In the genomic region with DNA sequence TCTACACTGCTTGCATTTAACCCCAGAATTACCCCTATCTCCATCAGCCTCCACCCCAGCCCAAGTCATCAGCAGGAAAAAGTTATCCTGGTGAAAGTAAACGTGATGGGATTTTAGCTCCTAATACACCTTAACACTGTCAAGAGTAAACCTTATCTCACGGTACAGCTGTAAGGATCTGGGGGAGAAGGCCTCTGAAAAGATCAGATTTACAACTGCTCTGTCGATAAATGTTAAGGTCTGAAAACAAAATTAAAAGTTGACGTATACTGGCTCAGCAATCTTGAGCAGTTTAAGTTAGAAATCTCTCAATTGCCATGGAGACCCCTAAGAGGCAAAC, we compare ENCODE assay signal across 12 cellular contexts. TPM values are rescaled to one million over a fixed set of nuclear protein-coding genes. Genes with fewer than 3 reads are reported as not detected.
DNase-seq lines count a peak whose midpoint lies in the region; ATAC-seq and TF ChIP-seq lines count a peak whose summit lies in the region.
"Had no signal": no experiment of that assay in that cellular context is flagged by ENCODE, and none has a peak within 500 bp of the region (broad histone marks: within the 10 kb centered on the region; RNA-seq: fewer than 3 reads in every experiment).

No MANE protein-coding gene starts in this region.

- DNase-seq in AG04450 (ENCODE audit: low read depth, low spot score) (no peak), Peyer's patch (no peak), nephron progenitor cell (no peak), cardiac septum (ENCODE audit: low spot score) (no peak)
- no peak for DNase-seq in activated naive CD4-positive, alpha-beta T cell (lab: John Stamatoyannopoulos, UW)
- DNase-seq: Caco-2; stimulated activated CD4-positive, alpha-beta T cell treated with anti-CD3 and anti-CD28 coated beads, Interleukin-2, amount 100 ng/mL, for 24 hours had no signal

- H3K27me3 ChIP-seq in AG04450 (ENCODE audit: control insufficient read depth, insufficient read depth, low read length): no peaks in the 10 kb centered on the region
- no peaks in the 10 kb centered on the region for H3K27me3 ChIP-seq in Peyer's patch
- H3K27me3 ChIP-seq in esophagus (ENCODE audit: control insufficient read depth in 1 of 2, insufficient read depth in 2 of 2, low read length in 2 of 2): no peaks in the 10 kb centered on the region

- peak overlapping the region; percentile 100 for H3K27ac Mint-ChIP-seq in nephron progenitor cell

- no peak for TF ChIP-seq POLR2A in Peyer's patch (IDR thresholded peaks at IDR 0.05)

- H3K4me1 ChIP-seq in Peyer's patch (peaks cover 0 to 31% (median 5%) of the 10 kb centered on the region in 4 donors), esophagus (ENCODE audit: control insufficient read depth in 2 of 2, insufficient read depth in 2 of 2, low read length in 1 of 2) (no peaks in the 10 kb centered on the region)
- H3K4me1 ChIP-seq: Caco-2 had no signal

- 38 to 57% methylated on average over 4 of the region's 4 CpGs for WGBS in esophagus, 2 donors

- POLR2A ChIA-PET in AG04450 (lab: Yijun Ruan, JAX): interaction anchor here (0.5 to 2.2 kb wide), 6 partner anchors 239 to 996 kb away, joined by 3 to 18 read pairs (median 4); partner anchors contain the start of gene HOXA5

- H3K4me3 ChIP-seq in AG04450 (ENCODE audit: low read depth, low read length) (peak overlapping the region; percentile 59), Peyer's patch (peak overlapping the region in 2 of 4 donors; percentile 43 to 50), esophagus (ENCODE audit: low read depth in 1 of 2, low read length in 2 of 2) (peak overlapping the region; percentile 18 to 56)
- H3K4me3 ChIP-seq: pancreas, SK-N-MC had no signal

- intact Hi-C loops in cardiac septum (cut with DNase I): loop anchor here (10.0 kb wide), 1 partner anchor 993 kb away; no protein-coding TSS in a partner anchor

- H3K9me3 ChIP-seq in AG04450 (ENCODE audit: control insufficient read depth, insufficient read depth, low read length): no peaks in the 10 kb centered on the region
- no peaks in the 10 kb centered on the region for H3K9me3 ChIP-seq in Peyer's patch
- no peaks in the 10 kb centered on the region for H3K9me3 ChIP-seq in esophagus (ENCODE audit: control insufficient read depth in 2 of 2, insufficient read depth in 1 of 2, low read depth in 1 of 2, low read length in 1 of 2)
- H3K9me3 ChIP-seq: Caco-2, pancreas had no signal

- peaks cover 5% of the 10 kb centered on the region for H3K36me3 Mint-ChIP-seq in nephron progenitor cell (ENCODE audit: low read depth)

- no peaks in the 10 kb centered on the region for H3K27me3 Mint-ChIP-seq in nephron progenitor cell (ENCODE audit: low read depth, poor library complexity)

- ATAC-seq in GM21423 (IDR thresholded peaks at IDR 0.05; ENCODE audit: unreplicated experiment) (no peak), HG03135 (IDR thresholded peaks at IDR 0.05; ENCODE audit: unreplicated experiment) (no peak)

- H3K27ac ChIP-seq in AG04450 (ENCODE audit: low read depth, low read length) (peak overlapping the region; percentile 87), Peyer's patch (peak overlapping the region in 3 of 4 donors; percentile 61 to 81 (median 78)), esophagus (ENCODE audit: low read depth in 2 of 2, low read length in 1 of 2) (peak overlapping the region; percentile 77 to 80)
- H3K27ac ChIP-seq: SK-N-MC had no signal

- TF ChIP-seq CTCF in AG04450 (IDR thresholded peaks at IDR 0.05; ENCODE audit: low read depth, low read length): no peak
- no peak for TF ChIP-seq CTCF in Peyer's patch (IDR thresholded peaks at IDR 0.05)
- no peak for TF ChIP-seq CTCF in nephron progenitor cell (IDR thresholded peaks at IDR 0.05)

- H3K4me3 Mint-ChIP-seq in nephron progenitor cell: peak overlapping the region; percentile 95

- H3K4me1 Mint-ChIP-seq in nephron progenitor cell: peaks cover 95% of the 10 kb centered on the region

- CTCF ChIA-PET in AG04450 (lab: Charles Lee): interaction anchor here (0.9 to 6.5 kb wide), 6 partner anchors 171 to 303 kb away, joined by 3 to 93 read pairs (median 4); partner anchors contain the start of genes HOXA3 and HOXA5

- no peaks in the 10 kb centered on the region for H3K9me3 Mint-ChIP-seq in nephron progenitor cell

- H3K36me3 ChIP-seq in Peyer's patch (no peaks in the 10 kb centered on the region), esophagus (ENCODE audit: control insufficient read depth in 2 of 2, insufficient read depth in 2 of 2, low read length in 1 of 2) (no peaks in the 10 kb centered on the region)
- H3K36me3 ChIP-seq: pancreas had no signal

RNA-seq across cellular contexts. Expression of gene SKAP2, which starts 6.2 kb away (rescaled TPM):
- 14.1 and 16.0 TPM in 2 replicates for polyA plus RNA-seq in AG04450 (2011; rRNA removed)
- 9.3 and 15.9 TPM in 2 replicates for polyA minus RNA-seq in AG04450 (2011; rRNA and poly(A)+ RNA removed)
- 100 to 1,000 TPM in 1 of 4 donors, 10 to 100 TPM in 3; 32.2 to 101 (median 37.9) TPM for total RNA-seq in Peyer's patch
- polyA plus RNA-seq in esophagus: 1 to 10 TPM; 6.4 to 8.1 TPM
- total RNA-seq in cardiac septum: 4.3 TPM
